10 cellular contexts compared by ENCODE assay signal in the genomic region with DNA sequence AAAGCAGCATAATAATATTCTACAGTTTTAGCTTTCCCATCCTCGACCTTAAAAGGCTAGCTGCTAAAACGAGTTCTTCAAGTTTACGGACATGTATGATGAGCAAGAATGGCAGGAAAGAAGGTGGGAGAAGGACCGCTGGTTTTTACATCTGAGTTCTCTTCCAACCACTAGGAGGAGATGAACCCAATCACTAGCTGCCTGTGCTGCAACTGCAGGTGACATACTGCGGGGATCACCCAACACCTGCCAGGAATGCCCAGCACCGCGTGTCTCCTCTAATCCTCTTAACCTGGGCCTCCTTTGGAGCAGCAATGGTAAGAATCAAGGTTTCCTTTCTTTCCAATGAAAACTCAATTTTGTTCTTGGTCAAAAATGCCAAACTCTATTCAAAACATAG.
DNase-seq lines count a peak whose midpoint lies in the region; ATAC-seq and TF ChIP-seq lines count a peak whose summit lies in the region.
"Had no signal": no experiment of that assay in that cellular context is flagged by ENCODE, and none has a peak within 500 bp of the region (broad histone marks: within the 10 kb centered on the region; RNA-seq: fewer than 3 reads in every experiment).

No MANE protein-coding gene starts in this region.

- in situ Hi-C loops in brain microvascular endothelial cell (cut with HindIII; ENCODE audit: low pct_ligation_motif_present, low sequenced_read_pairs), result no loop called here

- no peak overlapping the region for H3K27ac Mint-ChIP-seq in memory B cell

- no peaks in the 10 kb centered on the region for H3K27me3 ChIP-seq in brain microvascular endothelial cell (replicated peaks)
- H3K27me3 ChIP-seq: dorsolateral prefrontal cortex, neutrophil had no signal

- H3K36me3 ChIP-seq in brain microvascular endothelial cell (replicated peaks), result peaks cover 68% of the 10 kb centered on the region

- ATAC-seq in memory B cell (ENCODE audit: low read depth) (peak; percentile 62), GM19463 (IDR thresholded peaks at IDR 0.05; ENCODE audit: unreplicated experiment) (no peak), GM21723 (IDR thresholded peaks at IDR 0.05; ENCODE audit: unreplicated experiment) (no peak)

- no peaks in the 10 kb centered on the region for H3K9me3 Mint-ChIP-seq in memory B cell

- H3K4me3 ChIP-seq in brain microvascular endothelial cell (ENCODE audit: low read depth, low read length), result no peak overlapping the region
- H3K4me3 ChIP-seq: dorsolateral prefrontal cortex had no signal

- TF ChIP-seq CTCF in brain microvascular endothelial cell (IDR thresholded peaks at IDR 0.05; ENCODE audit: low read depth, low read length, missing control alignments), result peak; percentile 71

- H3K4me3 Mint-ChIP-seq in memory B cell, result no peak overlapping the region

- DNase-seq in COR-L47 (lab: John Stamatoyannopoulos, UW) (peak; percentile 8), HuH-7 (ENCODE audit: low spot score) (peak; percentile 45), brain microvascular endothelial cell (no peak), memory B cell (ENCODE audit: low spot score in 2 of 2) (no peak), NCI-H187 treated with DMSO at 0.1 percent for 48 hours (lab: John Stamatoyannopoulos, UW) (no peak), UCSD-AML1 (lab: John Stamatoyannopoulos, UW; ENCODE audit: unreplicated experiment) (no peak)

- H3K27me3 Mint-ChIP-seq in memory B cell, result no peaks in the 10 kb centered on the region

- H3K27ac ChIP-seq in brain microvascular endothelial cell, result no peak overlapping the region
- H3K27ac ChIP-seq: neutrophil had no signal

- no peaks in the 10 kb centered on the region for H3K4me1 Mint-ChIP-seq in memory B cell

- peaks cover 11% of the 10 kb centered on the region for H3K36me3 Mint-ChIP-seq in memory B cell

Comparison
In these comparisons a context has a peak if more than half of its experiments do, and no peak if none do; other contexts are left out.
1. DNase-seq: peak in COR-L47 (single experiment) and HuH-7 (single experiment); none in brain microvascular endothelial cell (single experiment), memory B cell (0 of 2), NCI-H187 treated with DMSO at 0.1 percent for 48 hours (single experiment) and UCSD-AML1 (single experiment).